Comparison of ENCODE assay signal across 25 cellular contexts in genomic region chr2:19560785-19561184, GRCh38.
DNase-seq lines count a peak whose midpoint lies in the region; ATAC-seq, FAIRE-seq and TF ChIP-seq lines count a peak whose summit lies in the region.
"Had no signal": no experiment of that assay in that cellular context is flagged by ENCODE, and none has a peak within 500 bp of the region (broad histone marks: within the 10 kb centered on the region; RNA-seq: fewer than 3 reads in every experiment).

No MANE protein-coding gene starts in this region.

- no peak overlapping the region for H3K4ac ChIP-seq in IMR-90 (ENCODE audit: low read depth, low read length)
- no peak overlapping the region for H3K4ac ChIP-seq in H1 (replicated peaks; ENCODE audit: insufficient read length, low read depth, low read length)

- TF ChIP-seq CTCF in A549 (IDR thresholded peaks at IDR 0.05) (no peak), IMR-90 (conservative IDR thresholded peaks at IDR 0.05; ENCODE audit: low read depth, low read length) (no peak), OCI-LY3 (IDR thresholded peaks at IDR 0.05; ENCODE audit: low read depth, low read length) (no peak), H1 (IDR thresholded peaks at IDR 0.05; ENCODE audit: control extremely low read depth in 1 of 3, insufficient read depth in 1 of 3, low read depth in 1 of 3, low read length in 3 of 3) (no peak), body of pancreas (IDR thresholded peaks at IDR 0.05) (no peak)

- in situ Hi-C loops in IMR-90 (cut with MboI; ENCODE audit: low sequenced_read_pairs) = no loop called here

- intact Hi-C loops in IMR-90 (cut with micrococcal nuclease) (no loop called here), body of pancreas (cut with DNase I) (no loop called here)
- intact Hi-C loops in activated CD4-positive, alpha-beta T cell treated with anti-CD3 and anti-CD28 coated beads for 36 hours (cut with DNase I, micrococcal nuclease) = no loop called here

- FAIRE-seq in A549 (lab: Jason Lieb, UNC) = no peak
- no peak for FAIRE-seq in H1 (lab: Jason Lieb, UNC)
- FAIRE-seq: GM12878, GM12892, GM18507 had no signal

- H3K79me2 ChIP-seq in OCI-LY3 (ENCODE audit: low read length) (no peaks in the 10 kb centered on the region), H1 (ENCODE audit: control insufficient read depth in 1 of 2, insufficient read depth in 2 of 2, low read length in 2 of 2) (no peaks in the 10 kb centered on the region)

- CTCF ChIA-PET in A549 (lab: Yijun Ruan, JAX) (no interaction called here), IMR-90 (lab: Yijun Ruan, JAX) (no interaction called here), H1 (lab: Charles Lee; ENCODE audit: partially characterized antibody) (no interaction called here)
- CTCF ChIA-PET in activated CD4-positive, alpha-beta T cell treated with anti-CD3 and anti-CD28 coated beads for 36 hours (lab: Charles Lee) = no interaction called here

- no peak overlapping the region for H2BK12ac ChIP-seq in H1 (ENCODE audit: low read depth, low read length)

- H3K4me1 ChIP-seq in A549 (no peaks in the 10 kb centered on the region), IMR-90 (ENCODE audit: control insufficient read depth, insufficient read depth, low read length) (no peaks in the 10 kb centered on the region), OCI-LY3 (ENCODE audit: low read length) (peaks cover 27% of the 10 kb centered on the region), H1 (replicated peaks in 1 of 4; ENCODE audit: control insufficient read depth in 3 of 4, insufficient read depth in 4 of 4, low read length in 3 of 4) (no peaks in the 10 kb centered on the region), body of pancreas (no peaks in the 10 kb centered on the region)

- H3K27ac ChIP-seq in A549 = no peak overlapping the region
- H3K27ac ChIP-seq in IMR-90 (ENCODE audit: insufficient read depth, low read length) = no peak overlapping the region
- no peak overlapping the region for H3K27ac ChIP-seq in OCI-LY3 (ENCODE audit: low read length)
- H3K27ac ChIP-seq in H1 (ENCODE audit: low read depth, low read length) = no peak overlapping the region
- H3K27ac ChIP-seq in body of pancreas = no peak overlapping the region
- H3K27ac ChIP-seq: BLaER1 treated with 17β-estradiol and CSF1 and Interleukin-3, amounts not matched to agents 10 nM and 100 nM; C4-2B had no signal

- no peak overlapping the region for H3K56ac ChIP-seq in IMR-90 (ENCODE audit: extremely low read depth, insufficient read depth, low read length)
- H3K56ac ChIP-seq in H1 (replicated peaks; ENCODE audit: insufficient read length, low read depth, low read length) = no peak overlapping the region

- peaks cover 7% of the 10 kb centered on the region for H3K4me1 Mint-ChIP-seq in activated CD4-positive, alpha-beta T cell treated with anti-CD3 and anti-CD28 coated beads for 36 hours
- H3K4me1 Mint-ChIP-seq: B cell had no signal

- DNase-seq in A549 (ENCODE audit: low read depth in 1 of 2, low spot score in 1 of 2) = no peak
- DNase-seq in IMR-90 = no peak
- DNase-seq in H1 (ENCODE audit: low read depth in 1 of 2, low spot score in 2 of 2) = no peak
- no peak for DNase-seq in activated CD4-positive, alpha-beta T cell treated with anti-CD3 and anti-CD28 coated beads for 36 hours
- no peak for DNase-seq in body of pancreas
- DNase-seq: 8988T; AML-193; CD4-positive, alpha-beta T cell; CD8-positive, alpha-beta memory T cell; COR-L47; DMS 273 treated with DMSO at 0.1 percent for 48 hours; DMS153; DMS53; DMS79; DND-41; EL; GDM1 had no signal

- H2BK5ac ChIP-seq in IMR-90 (ENCODE audit: low read depth, low read length, poor library complexity, severe bottlenecking) (no peak overlapping the region), H1 (ENCODE audit: low read depth, low read length) (no peak overlapping the region)

- H3K27me3 Mint-ChIP-seq in activated CD4-positive, alpha-beta T cell treated with anti-CD3 and anti-CD28 coated beads for 36 hours = peaks cover 4% of the 10 kb centered on the region

- no peak overlapping the region for H3K23ac ChIP-seq in IMR-90 (ENCODE audit: low read depth, low read length)
- no peak overlapping the region for H3K23ac ChIP-seq in H1 (ENCODE audit: insufficient read length)

- H2BK15ac ChIP-seq in IMR-90 (ENCODE audit: low read depth, low read length) = no peak overlapping the region
- no peak overlapping the region for H2BK15ac ChIP-seq in H1 (ENCODE audit: low read length)

- H3K9me3 ChIP-seq in A549 = no peaks in the 10 kb centered on the region
- H3K9me3 ChIP-seq in IMR-90 (ENCODE audit: control insufficient read depth, insufficient read depth, low read length) = no peaks in the 10 kb centered on the region
- no peaks in the 10 kb centered on the region for H3K9me3 ChIP-seq in OCI-LY3 (ENCODE audit: insufficient read depth, low read length)
- H3K9me3 ChIP-seq in H1 (ENCODE audit: insufficient read depth in 2 of 2, low read depth in 1 of 2, low read length in 1 of 2) = no peaks in the 10 kb centered on the region
- no peaks in the 10 kb centered on the region for H3K9me3 ChIP-seq in body of pancreas
- H3K9me3 ChIP-seq: BLaER1 treated with 17β-estradiol and CSF1 and Interleukin-3, amounts not matched to agents 10 nM and 100 nM had no signal

- H3K14ac ChIP-seq in IMR-90 (replicated peaks; ENCODE audit: low read depth, low read length) (no peak overlapping the region), H1 (ENCODE audit: insufficient read length) (no peak overlapping the region)

- H3K79me1 ChIP-seq in IMR-90 (ENCODE audit: low read depth in 1 of 2, low read length in 2 of 2) (no peaks in the 10 kb centered on the region), H1 (ENCODE audit: low read depth, low read length) (no peaks in the 10 kb centered on the region)

- no peak for TF ChIP-seq POLR2A in A549 (IDR thresholded peaks at IDR 0.05; ENCODE audit: low read length)
- TF ChIP-seq POLR2A in IMR-90 (IDR thresholded peaks at IDR 0.05; ENCODE audit: low read depth, low read length) = no peak
- TF ChIP-seq POLR2A in H1 (IDR thresholded peaks at IDR 0.05; ENCODE audit: control extremely low read depth in 1 of 2, low read depth in 2 of 2, low read length in 2 of 2) = no peak
- TF ChIP-seq POLR2A in body of pancreas (IDR thresholded peaks at IDR 0.05) = no peak

- no peak overlapping the region for H3K27ac Mint-ChIP-seq in activated CD4-positive, alpha-beta T cell treated with anti-CD3 and anti-CD28 coated beads for 36 hours
- H3K27ac Mint-ChIP-seq: B cell; CD4-positive, alpha-beta T cell had no signal

- H4K91ac ChIP-seq in IMR-90 (ENCODE audit: insufficient read depth, low read depth, low read length) = no peak overlapping the region
- H4K91ac ChIP-seq in H1 (replicated peaks; ENCODE audit: insufficient read length, low read length) = no peak overlapping the region

- H3K23me2 ChIP-seq in H1 (ENCODE audit: low read depth, low read length) = no peaks in the 10 kb centered on the region

- no peaks in the 10 kb centered on the region for H4K20me1 ChIP-seq in IMR-90 (ENCODE audit: insufficient read depth, low read length)
- H4K20me1 ChIP-seq in OCI-LY3 (ENCODE audit: insufficient read depth, low read length) = no peaks in the 10 kb centered on the region
- no peaks in the 10 kb centered on the region for H4K20me1 ChIP-seq in H1 (replicated peaks in 1 of 2; ENCODE audit: control insufficient read depth in 1 of 2, insufficient read depth in 2 of 2, low read length in 2 of 2)
- H4K20me1 ChIP-seq: BLaER1 treated with 17β-estradiol and CSF1 and Interleukin-3, amounts not matched to agents 10 nM and 100 nM had no signal

- H3K4me3 Mint-ChIP-seq in activated CD4-positive, alpha-beta T cell treated with anti-CD3 and anti-CD28 coated beads for 36 hours = no peak overlapping the region
- H3K4me3 Mint-ChIP-seq: B cell; CD4-positive, alpha-beta T cell; CD8-positive, alpha-beta memory T cell had no signal

- no peaks in the 10 kb centered on the region for H3K9me1 ChIP-seq in IMR-90 (ENCODE audit: insufficient read depth, low read length)

- H3K4me3 ChIP-seq in A549 (no peak overlapping the region), IMR-90 (ENCODE audit: insufficient read depth, low read depth, low read length) (no peak overlapping the region), OCI-LY3 (ENCODE audit: low read length) (no peak overlapping the region), H1 (ENCODE audit: extremely low read depth in 1 of 4, insufficient read depth in 2 of 4, low read depth in 3 of 4, low read length in 4 of 4) (no peak overlapping the region), body of pancreas (no peak overlapping the region)
- H3K4me3 ChIP-seq: BLaER1 treated with 17β-estradiol and CSF1 and Interleukin-3, amounts not matched to agents 10 nM and 100 nM; GM12878 had no signal

- TF ChIP-seq EP300 in A549 (IDR thresholded peaks at IDR 0.05) = no peak
- no peak for TF ChIP-seq EP300 in H1 (IDR thresholded peaks at IDR 0.05; ENCODE audit: borderline replicate concordance in 1 of 2, low read depth in 2 of 2, low read length in 2 of 2)

- H3K18ac ChIP-seq in IMR-90 (ENCODE audit: low read depth, low read length) (no peak overlapping the region), H1 (ENCODE audit: extremely low read depth, low read length) (no peak overlapping the region)

- no peak for TF ChIP-seq RAD21 in A549 (conservative IDR thresholded peaks at IDR 0.05 in 1 of 2, IDR thresholded peaks at IDR 0.05 in 1 of 2)
- no peak for TF ChIP-seq RAD21 in IMR-90 (IDR thresholded peaks at IDR 0.05; ENCODE audit: low read length)
- TF ChIP-seq RAD21 in H1 (IDR thresholded peaks at IDR 0.05 in 1 of 2, conservative IDR thresholded peaks at IDR 0.05 in 1 of 2; ENCODE audit: low read depth in 2 of 2, low read length in 2 of 2) = no peak

- H3K9me3 Mint-ChIP-seq in activated CD4-positive, alpha-beta T cell treated with anti-CD3 and anti-CD28 coated beads for 36 hours (ENCODE audit: low read depth) = no peaks in the 10 kb centered on the region
- H3K9me3 Mint-ChIP-seq: CD4-positive, alpha-beta T cell; CD8-positive, alpha-beta memory T cell had no signal

- no peak overlapping the region for H4K5ac ChIP-seq in IMR-90 (ENCODE audit: low read depth, low read length)
- H4K5ac ChIP-seq in H1 (ENCODE audit: insufficient read length, low read depth, low read length) = no peak overlapping the region

- no peaks in the 10 kb centered on the region for H3K36me3 ChIP-seq in IMR-90 (ENCODE audit: control insufficient read depth, insufficient read depth, low read length)
- no peaks in the 10 kb centered on the region for H3K36me3 ChIP-seq in OCI-LY3 (replicated peaks; ENCODE audit: low read depth, low read length)
- H3K36me3 ChIP-seq in H1 (ENCODE audit: control insufficient read depth in 2 of 4, insufficient read depth in 4 of 4, low read length in 3 of 4) = no peaks in the 10 kb centered on the region
- no peaks in the 10 kb centered on the region for H3K36me3 ChIP-seq in body of pancreas (replicated peaks in 1 of 2; ENCODE audit: insufficient read depth in 1 of 2, low read depth in 2 of 2)
- H3K36me3 ChIP-seq: BLaER1 treated with 17β-estradiol and CSF1 and Interleukin-3, amounts not matched to agents 10 nM and 100 nM had no signal

- H2BK120ac ChIP-seq in IMR-90 (ENCODE audit: low read depth, low read length) = no peak overlapping the region
- H2BK120ac ChIP-seq in H1 (replicated peaks; ENCODE audit: low read depth, low read length) = no peak overlapping the region

- H2BK20ac ChIP-seq in IMR-90 (ENCODE audit: low read depth, low read length) = no peak overlapping the region
- no peak overlapping the region for H2BK20ac ChIP-seq in H1 (ENCODE audit: low read length)

- no peak overlapping the region for H2AK5ac ChIP-seq in IMR-90 (ENCODE audit: low read depth, low read length)
- no peak overlapping the region for H2AK5ac ChIP-seq in H1 (ENCODE audit: low read depth, low read length)

- dilution Hi-C loops in IMR-90 (cut with HindIII; ENCODE audit: low sequenced_read_pairs, unreplicated experiment) = no loop called here

- POLR2A ChIA-PET in A549 (lab: Yijun Ruan, JAX) (no interaction called here), IMR-90 (lab: Charles Lee; ENCODE audit: unreplicated experiment) (no interaction called here), H1 (lab: Charles Lee; ENCODE audit: partially characterized antibody) (no interaction called here)
- POLR2A ChIA-PET in activated CD4-positive, alpha-beta T cell treated with anti-CD3 and anti-CD28 coated beads for 36 hours (lab: Charles Lee) = no interaction called here

- no TSS peak for BruUV-seq in IMR-90 (replicated peaks; lab: Mats Ljungman, UMichigan)

- H2AK9ac ChIP-seq in IMR-90 (replicated peaks; ENCODE audit: low read depth, low read length, poor library complexity) = no peak overlapping the region

- peaks cover 26% of the 10 kb centered on the region for H3K27me3 ChIP-seq in IMR-90 (ENCODE audit: control insufficient read depth, insufficient read depth, low read length)
- H3K27me3 ChIP-seq in OCI-LY3 (ENCODE audit: low read depth, low read length) = no peaks in the 10 kb centered on the region
- no peaks in the 10 kb centered on the region for H3K27me3 ChIP-seq in H1 (replicated peaks in 1 of 4; ENCODE audit: control insufficient read depth in 3 of 4, extremely low read depth in 1 of 4, insufficient read depth in 3 of 4, low read length in 3 of 4)
- H3K27me3 ChIP-seq in body of pancreas = peaks cover 0 to 2% of the 10 kb centered on the region in 2 donors
- H3K27me3 ChIP-seq: BLaER1 treated with 17β-estradiol and CSF1 and Interleukin-3, amounts not matched to agents 10 nM and 100 nM had no signal

- no peaks in the 10 kb centered on the region for H3K36me3 Mint-ChIP-seq in activated CD4-positive, alpha-beta T cell treated with anti-CD3 and anti-CD28 coated beads for 36 hours (ENCODE audit: low read depth)
- H3K36me3 Mint-ChIP-seq: CD8-positive, alpha-beta memory T cell had no signal

- H2AFZ ChIP-seq in IMR-90 (replicated peaks; ENCODE audit: low read length, poor library complexity) (no peak overlapping the region), OCI-LY3 (ENCODE audit: low read depth, low read length) (no peak overlapping the region), H1 (ENCODE audit: low read length) (no peak overlapping the region)

- ATAC-seq in A549 (no peak), IMR-90 (ENCODE audit: low read depth) (no peak), HG03342 (IDR thresholded peaks at IDR 0.05; ENCODE audit: unreplicated experiment) (no peak), body of pancreas (no peak)
- no peak for ATAC-seq in activated CD4-positive, alpha-beta T cell treated with anti-CD3 and anti-CD28 coated beads for 36 hours
- ATAC-seq: GM12878 had no signal

- H4K8ac ChIP-seq in IMR-90 (ENCODE audit: low read depth in 2 of 2, low read length in 2 of 2) (no peak overlapping the region), H1 (ENCODE audit: extremely low read depth, insufficient read depth, low read length) (no peak overlapping the region)

- H3K4me2 ChIP-seq in A549 (no peak overlapping the region), IMR-90 (ENCODE audit: low read depth, low read length) (no peak overlapping the region), OCI-LY3 (ENCODE audit: low read length) (peak overlapping the region; percentile 44), H1 (ENCODE audit: insufficient read depth in 1 of 2, low read depth in 2 of 2, low read length in 2 of 2) (no peak overlapping the region)

- H3K9ac ChIP-seq in IMR-90 (ENCODE audit: low read depth, low read length) (no peak overlapping the region), OCI-LY3 (ENCODE audit: low read length) (no peak overlapping the region), H1 (replicated peaks in 1 of 4; ENCODE audit: extremely low read depth in 1 of 4, low read depth in 3 of 4, low read length in 3 of 4) (no peak overlapping the region)
- H3K9ac ChIP-seq: BLaER1 treated with 17β-estradiol and CSF1 and Interleukin-3, amounts not matched to agents 10 nM and 100 nM had no signal

Comparison
In these comparisons a context has a peak if more than half of its experiments do, and no peak if none do; other contexts are left out.
1. Of the 18 proteins assayed by ChIP-seq in both H1 and A549: peak only in H1: none; only in A549: none; in both: MAFK; in neither: 17.